In genomic region chr5:83312672-83313071, GRCh38 we compare ENCODE assay signal across 2 cellular contexts.
TF ChIP-seq lines count a peak whose summit lies in the region.

No MANE protein-coding gene starts in this region.

TF ChIP-seq in SK-N-SH treated with all-trans-retinoic acid at 6 μM for 48 hours, 23 proteins besides CTCF, POLR2A, EP300 and RAD21 (continued from another document):
- TF ChIP-seq, protein P1, sequence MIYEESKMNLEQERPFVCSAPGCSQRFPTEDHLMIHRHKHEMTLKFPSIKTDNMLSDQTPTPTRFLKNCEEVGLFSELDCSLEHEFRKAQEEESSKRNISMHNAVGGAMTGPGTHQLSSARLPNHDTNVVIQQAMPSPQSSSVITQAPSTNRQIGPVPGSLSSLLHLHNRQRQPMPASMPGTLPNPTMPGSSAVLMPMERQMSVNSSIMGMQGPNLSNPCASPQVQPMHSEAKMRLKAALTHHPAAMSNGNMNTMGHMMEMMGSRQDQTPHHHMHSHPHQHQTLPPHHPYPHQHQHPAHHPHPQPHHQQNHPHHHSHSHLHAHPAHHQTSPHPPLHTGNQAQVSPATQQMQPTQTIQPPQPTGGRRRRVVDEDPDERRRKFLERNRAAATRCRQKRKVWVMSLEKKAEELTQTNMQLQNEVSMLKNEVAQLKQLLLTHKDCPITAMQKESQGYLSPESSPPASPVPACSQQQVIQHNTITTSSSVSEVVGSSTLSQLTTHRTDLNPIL (CRISPR knock-in tag; IDR thresholded peaks at IDR 0.05; ENCODE audit: low read depth), result no peak
- no peak for TF ChIP-seq ZNF70 (CRISPR knock-in tag; IDR thresholded peaks at IDR 0.05)
- TF ChIP-seq, protein P2, sequence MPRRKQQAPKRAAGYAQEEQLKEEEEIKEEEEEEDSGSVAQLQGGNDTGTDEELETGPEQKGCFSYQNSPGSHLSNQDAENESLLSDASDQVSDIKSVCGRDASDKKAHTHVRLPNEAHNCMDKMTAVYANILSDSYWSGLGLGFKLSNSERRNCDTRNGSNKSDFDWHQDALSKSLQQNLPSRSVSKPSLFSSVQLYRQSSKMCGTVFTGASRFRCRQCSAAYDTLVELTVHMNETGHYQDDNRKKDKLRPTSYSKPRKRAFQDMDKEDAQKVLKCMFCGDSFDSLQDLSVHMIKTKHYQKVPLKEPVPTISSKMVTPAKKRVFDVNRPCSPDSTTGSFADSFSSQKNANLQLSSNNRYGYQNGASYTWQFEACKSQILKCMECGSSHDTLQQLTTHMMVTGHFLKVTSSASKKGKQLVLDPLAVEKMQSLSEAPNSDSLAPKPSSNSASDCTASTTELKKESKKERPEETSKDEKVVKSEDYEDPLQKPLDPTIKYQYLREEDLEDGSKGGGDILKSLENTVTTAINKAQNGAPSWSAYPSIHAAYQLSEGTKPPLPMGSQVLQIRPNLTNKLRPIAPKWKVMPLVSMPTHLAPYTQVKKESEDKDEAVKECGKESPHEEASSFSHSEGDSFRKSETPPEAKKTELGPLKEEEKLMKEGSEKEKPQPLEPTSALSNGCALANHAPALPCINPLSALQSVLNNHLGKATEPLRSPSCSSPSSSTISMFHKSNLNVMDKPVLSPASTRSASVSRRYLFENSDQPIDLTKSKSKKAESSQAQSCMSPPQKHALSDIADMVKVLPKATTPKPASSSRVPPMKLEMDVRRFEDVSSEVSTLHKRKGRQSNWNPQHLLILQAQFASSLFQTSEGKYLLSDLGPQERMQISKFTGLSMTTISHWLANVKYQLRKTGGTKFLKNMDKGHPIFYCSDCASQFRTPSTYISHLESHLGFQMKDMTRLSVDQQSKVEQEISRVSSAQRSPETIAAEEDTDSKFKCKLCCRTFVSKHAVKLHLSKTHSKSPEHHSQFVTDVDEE (CRISPR knock-in tag; IDR thresholded peaks at IDR 0.05), result no peak
- TF ChIP-seq ZNF565 (CRISPR knock-in tag; conservative IDR thresholded peaks at IDR 0.05; ENCODE audit: low read depth), result no peak
- TF ChIP-seq OSR1 (CRISPR knock-in tag; IDR thresholded peaks at IDR 0.05), result no peak
- no peak for TF ChIP-seq BACH2 (CRISPR knock-in tag; IDR thresholded peaks at IDR 0.05; ENCODE audit: borderline replicate concordance)
- TF ChIP-seq ARNTL (CRISPR knock-in tag; IDR thresholded peaks at IDR 0.05; ENCODE audit: borderline replicate concordance, low read depth), result no peak
- no peak for TF ChIP-seq SNAI2 (CRISPR knock-in tag; IDR thresholded peaks at IDR 0.05)
- TF ChIP-seq CSDC2 (CRISPR knock-in tag; IDR thresholded peaks at IDR 0.05), result no peak
- no peak for TF ChIP-seq PPARA (CRISPR knock-in tag; IDR thresholded peaks at IDR 0.05; ENCODE audit: borderline replicate concordance)

TF ChIP-seq in SK-N-SH, 30 proteins besides CTCF, POLR2A, EP300 and RAD21 (continued from another document):
- TF ChIP-seq, protein P3, sequence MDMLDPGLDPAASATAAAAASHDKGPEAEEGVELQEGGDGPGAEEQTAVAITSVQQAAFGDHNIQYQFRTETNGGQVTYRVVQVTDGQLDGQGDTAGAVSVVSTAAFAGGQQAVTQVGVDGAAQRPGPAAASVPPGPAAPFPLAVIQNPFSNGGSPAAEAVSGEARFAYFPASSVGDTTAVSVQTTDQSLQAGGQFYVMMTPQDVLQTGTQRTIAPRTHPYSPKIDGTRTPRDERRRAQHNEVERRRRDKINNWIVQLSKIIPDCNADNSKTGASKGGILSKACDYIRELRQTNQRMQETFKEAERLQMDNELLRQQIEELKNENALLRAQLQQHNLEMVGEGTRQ (IDR thresholded peaks at IDR 0.05; ENCODE audit: borderline replicate concordance, low read depth, low read length), result no peak
